ENCODE assay signal across 16 cellular contexts in genomic region chr7:25622716-25623115, GRCh38.
A peak's percentile ranks its signal among the peaks of the same experiment; 100 is the strongest.
DNase-seq lines count a peak whose midpoint lies in the region; ATAC-seq and TF ChIP-seq lines count a peak whose summit lies in the region.
"Had no signal": no experiment of that assay in that cellular context is flagged by ENCODE, and none has a peak within 500 bp of the region (broad histone marks: within the 10 kb centered on the region; RNA-seq: fewer than 3 reads in every experiment).

No MANE protein-coding gene starts in this region.

- intact Hi-C loops in activated CD4-positive, alpha-beta T cell treated with anti-CD3 and anti-CD28 coated beads, Interleukin-2, amount 10 ng/mL, durations not matched to agents 24 days and 14 days (cut with micrococcal nuclease) = no loop called here
- intact Hi-C loops in activated CD4-positive, alpha-beta T cell treated with anti-CD3 and anti-CD28 coated beads for 36 hours (cut with DNase I, micrococcal nuclease) = no loop called here
- intact Hi-C loops in esophagus muscularis mucosa (cut with DNase I) = no loop called here

- WGBS in esophagus muscularis mucosa = 55% methylated on average over 3 of the region's 3 CpGs

- peaks cover 8 to 28% (median 10%) of the 10 kb centered on the region in 4 donors for H3K4me1 ChIP-seq in esophagus muscularis mucosa
- peaks cover 5% of the 10 kb centered on the region; the same call in 1 of the 2 replicates for H3K4me1 ChIP-seq in HAP-1

- H3K4me3 ChIP-seq in esophagus muscularis mucosa = no peak overlapping the region
- no peak overlapping the region for H3K4me3 ChIP-seq in HAP-1
- H3K4me3 ChIP-seq: BLaER1 treated with 17β-estradiol and CSF1 and Interleukin-3, amounts not matched to agents 10 nM and 100 nM had no signal

- no peak for ATAC-seq in activated CD4-positive, alpha-beta T cell treated with anti-CD3 and anti-CD28 coated beads for 36 hours

- peak; percentile 32 for DNase-seq in activated CD4-positive, alpha-beta T cell treated with anti-CD3 and anti-CD28 coated beads, Interleukin-2, amount 10 ng/mL, durations not matched to agents 24 days and 14 days
- no peak for DNase-seq in activated CD4-positive, alpha-beta T cell treated with anti-CD3 and anti-CD28 coated beads for 36 hours
- DNase-seq in esophagus muscularis mucosa (ENCODE audit: extremely low spot score) = peak; percentile 60
- no peak for DNase-seq in caudate nucleus (lab: John Stamatoyannopoulos, UW)
- DNase-seq in HAP-1 (ENCODE audit: low spot score in 2 of 2) = no peak
- no peak for DNase-seq in KG1 (lab: John Stamatoyannopoulos, UW)
- DNase-seq: ACHN; Calu3; CD4-positive, CD25-positive, alpha-beta regulatory T cell; DMS 273 treated with DMSO at 0.1 percent for 48 hours; DMS79 treated with DMSO at 0.1 percent for 48 hours; EL; GOT3; H9 had no signal

- H3K36me3 Mint-ChIP-seq in activated CD4-positive, alpha-beta T cell treated with anti-CD3 and anti-CD28 coated beads, Interleukin-2, amount 10 ng/mL, durations not matched to agents 24 days and 14 days (ENCODE audit: low read depth) = no peaks in the 10 kb centered on the region
- no peaks in the 10 kb centered on the region for H3K36me3 Mint-ChIP-seq in activated CD4-positive, alpha-beta T cell treated with anti-CD3 and anti-CD28 coated beads for 36 hours (ENCODE audit: low read depth)
- H3K36me3 Mint-ChIP-seq in nephron (ENCODE audit: low read depth) = peaks cover 4% of the 10 kb centered on the region
- H3K36me3 Mint-ChIP-seq: CD4-positive, CD25-positive, alpha-beta regulatory T cell had no signal

- H3K4me3 Mint-ChIP-seq in activated CD4-positive, alpha-beta T cell treated with anti-CD3 and anti-CD28 coated beads, Interleukin-2, amount 10 ng/mL, durations not matched to agents 24 days and 14 days = no peak overlapping the region
- no peak overlapping the region for H3K4me3 Mint-ChIP-seq in activated CD4-positive, alpha-beta T cell treated with anti-CD3 and anti-CD28 coated beads for 36 hours
- no peak overlapping the region for H3K4me3 Mint-ChIP-seq in nephron
- H3K4me3 Mint-ChIP-seq: CD4-positive, CD25-positive, alpha-beta regulatory T cell; H9 had no signal

- H3K27me3 Mint-ChIP-seq in activated CD4-positive, alpha-beta T cell treated with anti-CD3 and anti-CD28 coated beads, Interleukin-2, amount 10 ng/mL, durations not matched to agents 24 days and 14 days = no peaks in the 10 kb centered on the region
- no peaks in the 10 kb centered on the region for H3K27me3 Mint-ChIP-seq in activated CD4-positive, alpha-beta T cell treated with anti-CD3 and anti-CD28 coated beads for 36 hours
- H3K27me3 Mint-ChIP-seq in nephron (ENCODE audit: low read depth) = no peaks in the 10 kb centered on the region
- H3K27me3 Mint-ChIP-seq: CD4-positive, CD25-positive, alpha-beta regulatory T cell had no signal

- in situ Hi-C loops in HAP-1 (cut with MboI; ENCODE audit: low sequenced_read_pairs) = no loop called here

- H3K27ac ChIP-seq in esophagus muscularis mucosa (replicated peaks in 1 of 4) = no peak overlapping the region
- no peak overlapping the region for H3K27ac ChIP-seq in caudate nucleus (ENCODE audit: low read depth, low read length)
- H3K27ac ChIP-seq: BLaER1 treated with 17β-estradiol and CSF1 and Interleukin-3, amounts not matched to agents 10 nM and 100 nM had no signal

- H3K36me3 ChIP-seq in esophagus muscularis mucosa = no peaks in the 10 kb centered on the region
- no peaks in the 10 kb centered on the region for H3K36me3 ChIP-seq in HAP-1 (replicated peaks)
- H3K36me3 ChIP-seq: BLaER1 treated with 17β-estradiol and CSF1 and Interleukin-3, amounts not matched to agents 10 nM and 100 nM had no signal

- TF ChIP-seq POLR2A in esophagus muscularis mucosa (IDR thresholded peaks at IDR 0.05; ENCODE audit: low read depth) = no peak

- POLR2A ChIA-PET in activated CD4-positive, alpha-beta T cell treated with anti-CD3 and anti-CD28 coated beads for 36 hours (lab: Charles Lee) = no interaction called here

- peaks cover 11% of the 10 kb centered on the region for H3K4me1 Mint-ChIP-seq in activated CD4-positive, alpha-beta T cell treated with anti-CD3 and anti-CD28 coated beads, Interleukin-2, amount 10 ng/mL, durations not matched to agents 24 days and 14 days
- peaks cover 28% of the 10 kb centered on the region for H3K4me1 Mint-ChIP-seq in activated CD4-positive, alpha-beta T cell treated with anti-CD3 and anti-CD28 coated beads for 36 hours
- peaks cover 66% of the 10 kb centered on the region for H3K4me1 Mint-ChIP-seq in nephron

- H3K9me3 Mint-ChIP-seq in activated CD4-positive, alpha-beta T cell treated with anti-CD3 and anti-CD28 coated beads, Interleukin-2, amount 10 ng/mL, durations not matched to agents 24 days and 14 days = no peaks in the 10 kb centered on the region
- no peaks in the 10 kb centered on the region for H3K9me3 Mint-ChIP-seq in activated CD4-positive, alpha-beta T cell treated with anti-CD3 and anti-CD28 coated beads for 36 hours (ENCODE audit: low read depth)
- no peaks in the 10 kb centered on the region for H3K9me3 Mint-ChIP-seq in nephron
- H3K9me3 Mint-ChIP-seq: H9 had no signal

- H3K27me3 ChIP-seq in esophagus muscularis mucosa (no peaks in the 10 kb centered on the region), HAP-1 (ENCODE audit: low read depth) (no peaks in the 10 kb centered on the region)
- H3K27me3 ChIP-seq: BLaER1 treated with 17β-estradiol and CSF1 and Interleukin-3, amounts not matched to agents 10 nM and 100 nM had no signal

- no peak overlapping the region for H3K27ac Mint-ChIP-seq in activated CD4-positive, alpha-beta T cell treated with anti-CD3 and anti-CD28 coated beads, Interleukin-2, amount 10 ng/mL, durations not matched to agents 24 days and 14 days
- H3K27ac Mint-ChIP-seq in activated CD4-positive, alpha-beta T cell treated with anti-CD3 and anti-CD28 coated beads for 36 hours = no peak overlapping the region
- H3K27ac Mint-ChIP-seq in nephron = peak overlapping the region; percentile 29 to 58 (median 32)
- H3K27ac Mint-ChIP-seq: CD4-positive, CD25-positive, alpha-beta regulatory T cell; H9 had no signal

- TF ChIP-seq CTCF in esophagus muscularis mucosa (IDR thresholded peaks at IDR 0.05) = no peak
- no peak for TF ChIP-seq CTCF in nephron (IDR thresholded peaks at IDR 0.05; ENCODE audit: unreplicated experiment in 3 of 3)

- CTCF ChIA-PET in activated CD4-positive, alpha-beta T cell treated with anti-CD3 and anti-CD28 coated beads for 36 hours (lab: Charles Lee) = interaction anchor here (0.6 to 1.5 kb wide), 2 partner anchors 28 to 55 kb away, joined by 3 to 4 read pairs; no protein-coding TSS in a partner anchor

- TF ChIP-seq EP300 in esophagus muscularis mucosa (IDR thresholded peaks at IDR 0.05) = no peak

- no peaks in the 10 kb centered on the region for H3K9me3 ChIP-seq in esophagus muscularis mucosa
- no peaks in the 10 kb centered on the region; the same call in 1 of the 2 replicates for H3K9me3 ChIP-seq in HAP-1

Comparison
In these comparisons a context has a peak if more than half of its experiments do, and no peak if none do; other contexts are left out.
1. DNase-seq: peak in activated CD4-positive, alpha-beta T cell treated with anti-CD3 and anti-CD28 coated beads, Interleukin-2, amount 10 ng/mL, durations not matched to agents 24 days and 14 days (single experiment) and esophagus muscularis mucosa (single experiment); none in activated CD4-positive, alpha-beta T cell treated with anti-CD3 and anti-CD28 coated beads for 36 hours (single experiment), caudate nucleus (0 of 61), HAP-1 (0 of 2) and KG1 (single experiment).
2. H3K27ac Mint-ChIP-seq: peak in nephron (3 of 3); none in activated CD4-positive, alpha-beta T cell treated with anti-CD3 and anti-CD28 coated beads, Interleukin-2, amount 10 ng/mL, durations not matched to agents 24 days and 14 days (single experiment) and activated CD4-positive, alpha-beta T cell treated with anti-CD3 and anti-CD28 coated beads for 36 hours (single experiment).